Comparison of ENCODE assay signal across 9 cellular contexts in the genomic region with DNA sequence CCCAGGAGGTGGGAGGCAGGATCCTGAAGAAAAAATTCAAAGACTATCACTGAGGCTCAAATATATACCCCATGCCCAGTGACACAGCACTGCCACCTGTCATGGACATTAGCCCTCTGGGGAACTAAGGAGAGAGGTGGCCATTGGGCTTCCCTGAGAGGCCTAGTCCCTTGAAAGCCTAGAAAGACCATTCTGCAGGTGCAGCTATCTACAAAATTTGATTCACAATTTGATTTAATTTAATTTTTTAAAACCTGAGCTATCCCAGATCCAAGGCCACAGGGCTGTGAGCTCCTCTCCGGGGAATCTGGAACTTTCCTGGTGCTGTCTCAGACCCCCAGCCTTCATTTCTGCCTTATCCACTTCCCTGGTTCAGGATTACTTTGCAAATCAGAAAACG.
"Had no signal": no experiment of that assay in that cellular context is flagged by ENCODE, and none has a peak within 500 bp of the region (broad histone marks: within the 10 kb centered on the region; RNA-seq: fewer than 3 reads in every experiment).

No MANE protein-coding gene starts in this region.

- H3K4me3 ChIP-seq: GM23338, HAP-1, K562 had no signal

- H3K27ac Mint-ChIP-seq: GM23338, HFFc6 had no signal

- ATAC-seq: GM23338, HCT116, K562 had no signal

- H3K4me2 ChIP-seq: GM23338 had no signal

- H3K9me3 ChIP-seq: HAP-1 had no signal

- FAIRE-seq: HTR-8/SVneo, K562 had no signal

- H3K4me3 Mint-ChIP-seq: GM23338, HFFc6 had no signal

- H2AFZ ChIP-seq: GM23338 had no signal

- H3K36me3 ChIP-seq: HAP-1 had no signal

- DNase-seq: H7, HFFc6, IMR-90, KG1 had no signal

- H3K9me3 Mint-ChIP-seq: GM23338, HFFc6 had no signal
